Comparison of ENCODE assay signal across 1 cellular context in genomic region chr1:237677979-237678378, GRCh38.
TF ChIP-seq lines count a peak whose summit lies in the region.

No MANE protein-coding gene starts in this region.

TF ChIP-seq in H1, 55 proteins besides CTCF, POLR2A, EP300 and RAD21:
- TF ChIP-seq, protein P1, sequence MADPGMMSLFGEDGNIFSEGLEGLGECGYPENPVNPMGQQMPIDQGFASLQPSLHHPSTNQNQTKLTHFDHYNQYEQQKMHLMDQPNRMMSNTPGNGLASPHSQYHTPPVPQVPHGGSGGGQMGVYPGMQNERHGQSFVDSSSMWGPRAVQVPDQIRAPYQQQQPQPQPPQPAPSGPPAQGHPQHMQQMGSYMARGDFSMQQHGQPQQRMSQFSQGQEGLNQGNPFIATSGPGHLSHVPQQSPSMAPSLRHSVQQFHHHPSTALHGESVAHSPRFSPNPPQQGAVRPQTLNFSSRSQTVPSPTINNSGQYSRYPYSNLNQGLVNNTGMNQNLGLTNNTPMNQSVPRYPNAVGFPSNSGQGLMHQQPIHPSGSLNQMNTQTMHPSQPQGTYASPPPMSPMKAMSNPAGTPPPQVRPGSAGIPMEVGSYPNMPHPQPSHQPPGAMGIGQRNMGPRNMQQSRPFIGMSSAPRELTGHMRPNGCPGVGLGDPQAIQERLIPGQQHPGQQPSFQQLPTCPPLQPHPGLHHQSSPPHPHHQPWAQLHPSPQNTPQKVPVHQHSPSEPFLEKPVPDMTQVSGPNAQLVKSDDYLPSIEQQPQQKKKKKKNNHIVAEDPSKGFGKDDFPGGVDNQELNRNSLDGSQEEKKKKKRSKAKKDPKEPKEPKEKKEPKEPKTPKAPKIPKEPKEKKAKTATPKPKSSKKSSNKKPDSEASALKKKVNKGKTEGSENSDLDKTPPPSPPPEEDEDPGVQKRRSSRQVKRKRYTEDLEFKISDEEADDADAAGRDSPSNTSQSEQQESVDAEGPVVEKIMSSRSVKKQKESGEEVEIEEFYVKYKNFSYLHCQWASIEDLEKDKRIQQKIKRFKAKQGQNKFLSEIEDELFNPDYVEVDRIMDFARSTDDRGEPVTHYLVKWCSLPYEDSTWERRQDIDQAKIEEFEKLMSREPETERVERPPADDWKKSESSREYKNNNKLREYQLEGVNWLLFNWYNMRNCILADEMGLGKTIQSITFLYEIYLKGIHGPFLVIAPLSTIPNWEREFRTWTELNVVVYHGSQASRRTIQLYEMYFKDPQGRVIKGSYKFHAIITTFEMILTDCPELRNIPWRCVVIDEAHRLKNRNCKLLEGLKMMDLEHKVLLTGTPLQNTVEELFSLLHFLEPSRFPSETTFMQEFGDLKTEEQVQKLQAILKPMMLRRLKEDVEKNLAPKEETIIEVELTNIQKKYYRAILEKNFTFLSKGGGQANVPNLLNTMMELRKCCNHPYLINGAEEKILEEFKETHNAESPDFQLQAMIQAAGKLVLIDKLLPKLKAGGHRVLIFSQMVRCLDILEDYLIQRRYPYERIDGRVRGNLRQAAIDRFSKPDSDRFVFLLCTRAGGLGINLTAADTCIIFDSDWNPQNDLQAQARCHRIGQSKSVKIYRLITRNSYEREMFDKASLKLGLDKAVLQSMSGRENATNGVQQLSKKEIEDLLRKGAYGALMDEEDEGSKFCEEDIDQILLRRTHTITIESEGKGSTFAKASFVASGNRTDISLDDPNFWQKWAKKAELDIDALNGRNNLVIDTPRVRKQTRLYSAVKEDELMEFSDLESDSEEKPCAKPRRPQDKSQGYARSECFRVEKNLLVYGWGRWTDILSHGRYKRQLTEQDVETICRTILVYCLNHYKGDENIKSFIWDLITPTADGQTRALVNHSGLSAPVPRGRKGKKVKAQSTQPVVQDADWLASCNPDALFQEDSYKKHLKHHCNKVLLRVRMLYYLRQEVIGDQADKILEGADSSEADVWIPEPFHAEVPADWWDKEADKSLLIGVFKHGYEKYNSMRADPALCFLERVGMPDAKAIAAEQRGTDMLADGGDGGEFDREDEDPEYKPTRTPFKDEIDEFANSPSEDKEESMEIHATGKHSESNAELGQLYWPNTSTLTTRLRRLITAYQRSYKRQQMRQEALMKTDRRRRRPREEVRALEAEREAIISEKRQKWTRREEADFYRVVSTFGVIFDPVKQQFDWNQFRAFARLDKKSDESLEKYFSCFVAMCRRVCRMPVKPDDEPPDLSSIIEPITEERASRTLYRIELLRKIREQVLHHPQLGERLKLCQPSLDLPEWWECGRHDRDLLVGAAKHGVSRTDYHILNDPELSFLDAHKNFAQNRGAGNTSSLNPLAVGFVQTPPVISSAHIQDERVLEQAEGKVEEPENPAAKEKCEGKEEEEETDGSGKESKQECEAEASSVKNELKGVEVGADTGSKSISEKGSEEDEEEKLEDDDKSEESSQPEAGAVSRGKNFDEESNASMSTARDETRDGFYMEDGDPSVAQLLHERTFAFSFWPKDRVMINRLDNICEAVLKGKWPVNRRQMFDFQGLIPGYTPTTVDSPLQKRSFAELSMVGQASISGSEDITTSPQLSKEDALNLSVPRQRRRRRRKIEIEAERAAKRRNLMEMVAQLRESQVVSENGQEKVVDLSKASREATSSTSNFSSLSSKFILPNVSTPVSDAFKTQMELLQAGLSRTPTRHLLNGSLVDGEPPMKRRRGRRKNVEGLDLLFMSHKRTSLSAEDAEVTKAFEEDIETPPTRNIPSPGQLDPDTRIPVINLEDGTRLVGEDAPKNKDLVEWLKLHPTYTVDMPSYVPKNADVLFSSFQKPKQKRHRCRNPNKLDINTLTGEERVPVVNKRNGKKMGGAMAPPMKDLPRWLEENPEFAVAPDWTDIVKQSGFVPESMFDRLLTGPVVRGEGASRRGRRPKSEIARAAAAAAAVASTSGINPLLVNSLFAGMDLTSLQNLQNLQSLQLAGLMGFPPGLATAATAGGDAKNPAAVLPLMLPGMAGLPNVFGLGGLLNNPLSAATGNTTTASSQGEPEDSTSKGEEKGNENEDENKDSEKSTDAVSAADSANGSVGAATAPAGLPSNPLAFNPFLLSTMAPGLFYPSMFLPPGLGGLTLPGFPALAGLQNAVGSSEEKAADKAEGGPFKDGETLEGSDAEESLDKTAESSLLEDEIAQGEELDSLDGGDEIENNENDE (IDR thresholded peaks at IDR 0.05; ENCODE audit: insufficient replicate concordance, low read length) = no peak
- TF ChIP-seq KDM5A (IDR thresholded peaks at IDR 0.05; ENCODE audit: low read length) (no peak), JUND (IDR thresholded peaks at IDR 0.05; ENCODE audit: low read length) (no peak), SUZ12 (IDR thresholded peaks at IDR 0.05; ENCODE audit: low read length) (no peak), BCL11A (IDR thresholded peaks at IDR 0.05; ENCODE audit: low read depth in 2 of 2, low read length in 2 of 2) (no peak), HDAC2 (IDR thresholded peaks at IDR 0.05; ENCODE audit: borderline replicate concordance in 1 of 2, low read depth in 2 of 2, low read length in 2 of 2) (no peak), SIX5 (IDR thresholded peaks at IDR 0.05; ENCODE audit: low read depth, low read length) (no peak), JUN (IDR thresholded peaks at IDR 0.05; ENCODE audit: low read depth, low read length) (no peak), CEBPB (IDR thresholded peaks at IDR 0.05; ENCODE audit: low read depth, low read length) (no peak), YY1 (IDR thresholded peaks at IDR 0.05; ENCODE audit: low read depth, low read length) (no peak)
- TF ChIP-seq, protein P2, sequence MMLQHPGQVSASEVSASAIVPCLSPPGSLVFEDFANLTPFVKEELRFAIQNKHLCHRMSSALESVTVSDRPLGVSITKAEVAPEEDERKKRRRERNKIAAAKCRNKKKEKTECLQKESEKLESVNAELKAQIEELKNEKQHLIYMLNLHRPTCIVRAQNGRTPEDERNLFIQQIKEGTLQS (IDR thresholded peaks at IDR 0.05; ENCODE audit: insufficient read depth, low read depth, low read length) = no peak
